In genomic region chrX:135985123-135985973, GRCh38 we compare ENCODE assay signal across 8 cellular contexts. TPM values are rescaled to one million over a fixed set of nuclear protein-coding genes. Genes with fewer than 3 reads are reported as not detected.
DNase-seq lines count a peak whose midpoint lies in the region; ATAC-seq and TF ChIP-seq lines count a peak whose summit lies in the region.

Gene SLC9A6, plus strand, starts transcription at chrX:135985435. Its CDS starts 224 bp downstream, at chrX:135985659.

- no peak for TF ChIP-seq RAD21 in liver (IDR thresholded peaks at IDR 0.05)

- H3K36me3 Mint-ChIP-seq in activated CD4-positive, alpha-beta T cell treated with anti-CD3 and anti-CD28 coated beads, Interleukin-2, amount 10 ng/mL, durations not matched to agents 7 days and 5 days (ENCODE audit: low read depth) = peaks cover 4% of the 10 kb centered on the region

- peak within 1 kb of the TSS; percentile 89 for H3K27ac Mint-ChIP-seq in activated CD4-positive, alpha-beta T cell treated with anti-CD3 and anti-CD28 coated beads, Interleukin-2, amount 10 ng/mL, durations not matched to agents 7 days and 5 days

- H3K4me1 ChIP-seq in liver (ENCODE audit: control insufficient read depth in 4 of 4, insufficient read depth in 4 of 4, low read length in 3 of 4) = peaks cover 0 to 7% (median 2%) of the 10 kb centered on the region in 4 donors

- no peak for TF ChIP-seq CTCF in liver (IDR thresholded peaks at IDR 0.05; ENCODE audit: low read depth, low read length, missing input control)

- peak within 1 kb of the TSS; percentile 22 to 60 for H3K9ac ChIP-seq in liver (ENCODE audit: low read depth in 1 of 2, low read length in 2 of 2)

- H3K4me1 Mint-ChIP-seq in activated CD4-positive, alpha-beta T cell treated with anti-CD3 and anti-CD28 coated beads, Interleukin-2, amount 10 ng/mL, durations not matched to agents 7 days and 5 days = peaks cover 47% of the 10 kb centered on the region

- H3K4me3 Mint-ChIP-seq in activated CD4-positive, alpha-beta T cell treated with anti-CD3 and anti-CD28 coated beads, Interleukin-2, amount 10 ng/mL, durations not matched to agents 7 days and 5 days = peak within 1 kb of the TSS; percentile 93

- ATAC-seq in GM18870 (IDR thresholded peaks at IDR 0.05; ENCODE audit: unreplicated experiment) (peak; percentile 49), HG03103 (IDR thresholded peaks at IDR 0.05; ENCODE audit: low read depth, unreplicated experiment) (peak; percentile 93)

- peak within 1 kb of the TSS; percentile 72 to 90 (median 88) for H3K4me3 ChIP-seq in liver (ENCODE audit: low read depth in 1 of 3, low read length in 3 of 3)

- no peaks in the 10 kb centered on the region for H3K36me3 ChIP-seq in liver (ENCODE audit: control insufficient read depth in 4 of 4, insufficient read depth in 3 of 4, low read depth in 1 of 4, low read length in 3 of 4)

- POLR2A ChIA-PET in activated CD4-positive, alpha-beta T cell treated with anti-CD3 and anti-CD28 coated beads, Interleukin-2, amount 10 ng/mL, durations not matched to agents 7 days and 5 days (lab: Charles Lee) = interaction anchor here (1.4 kb wide), 1 partner anchor 11 kb away, joined by 3 read pairs; the partner anchor contains the start of gene MMGT1

- DNase-seq in AG08396 (ENCODE audit: low spot score) (peak; percentile 77), NCI-H345 treated with DMSO at 0.1 percent for 48 hours (lab: John Stamatoyannopoulos, UW; ENCODE audit: unreplicated experiment) (peak; percentile 30), dermis microvascular lymphatic vessel endothelial cell (ENCODE audit: low read depth in 2 of 2) (peak in 1 of 2 donors; percentile 72)
- peak; percentile 64 for DNase-seq in activated CD4-positive, alpha-beta T cell treated with anti-CD3 and anti-CD28 coated beads, Interleukin-2, amount 10 ng/mL, durations not matched to agents 7 days and 5 days
- peak; percentile 70 for DNase-seq in stimulated activated CD4-positive, alpha-beta T cell treated with anti-CD3 and anti-CD28 coated beads, Interleukin-4, amount 100 ng/mL, for 1 hour

- under 1% methylated on average over 68 of the region's 69 CpGs for WGBS in liver

- H3K27me3 Mint-ChIP-seq in activated CD4-positive, alpha-beta T cell treated with anti-CD3 and anti-CD28 coated beads, Interleukin-2, amount 10 ng/mL, durations not matched to agents 7 days and 5 days = no peaks in the 10 kb centered on the region

- H3K27me3 ChIP-seq in liver (ENCODE audit: control insufficient read depth in 4 of 4, insufficient read depth in 4 of 4, low read length in 3 of 4) = no peaks in the 10 kb centered on the region

- CTCF ChIA-PET in activated CD4-positive, alpha-beta T cell treated with anti-CD3 and anti-CD28 coated beads, Interleukin-2, amount 10 ng/mL, durations not matched to agents 7 days and 5 days (lab: Charles Lee) = interaction anchor here (2.5 kb wide), 1 partner anchor 11 kb away, joined by 13 read pairs; the partner anchor contains the start of gene MMGT1

- no peaks in the 10 kb centered on the region for H3K9me3 Mint-ChIP-seq in activated CD4-positive, alpha-beta T cell treated with anti-CD3 and anti-CD28 coated beads, Interleukin-2, amount 10 ng/mL, durations not matched to agents 7 days and 5 days

- no peaks in the 10 kb centered on the region for H3K9me3 ChIP-seq in liver (ENCODE audit: control insufficient read depth in 4 of 4, low read length in 3 of 4)

- peak within 1 kb of the TSS; percentile 43 to 50 for H3K27ac ChIP-seq in liver (ENCODE audit: low read depth in 1 of 2, low read length in 2 of 2)

TF ChIP-seq in liver, 16 proteins besides CTCF, POLR2A, EP300 and RAD21:
- TF ChIP-seq FOXA1 (IDR thresholded peaks at IDR 0.05) = no peak
- no peak for TF ChIP-seq FOXA2 (IDR thresholded peaks at IDR 0.05)
- TF ChIP-seq MAX (IDR thresholded peaks at IDR 0.05) = peak; percentile 16
- no peak for TF ChIP-seq ATF3 (IDR thresholded peaks at IDR 0.05)
- no peak for TF ChIP-seq GABPA (IDR thresholded peaks at IDR 0.05 in 1 of 2, conservative IDR thresholded peaks at IDR 0.05 in 1 of 2)
- no peak for TF ChIP-seq HNF4G (IDR thresholded peaks at IDR 0.05)
- no peak for TF ChIP-seq HNF4A (conservative IDR thresholded peaks at IDR 0.05)
TF ChIP-seq in liver: peak in this region for 1.

RNA-seq across cellular contexts. Expression of gene SLC9A6, which starts in this region (rescaled TPM):
- 10 to 100 TPM; 17.2 to 17.6 TPM for total RNA-seq in activated CD4-positive, alpha-beta T cell treated with anti-CD3 and anti-CD28 coated beads, Interleukin-2, amount 10 ng/mL, durations not matched to agents 7 days and 5 days
- total RNA-seq in dermis microvascular lymphatic vessel endothelial cell (16.3 and 16.6 TPM in 2 replicates), liver (1 to 10 TPM; 8.1 to 8.8 TPM)
- 1 to 10 TPM; 2.1 to 3.2 TPM for polyA plus RNA-seq in liver
